Comparison of ENCODE assay signal across 14 cellular contexts in the genomic region with DNA sequence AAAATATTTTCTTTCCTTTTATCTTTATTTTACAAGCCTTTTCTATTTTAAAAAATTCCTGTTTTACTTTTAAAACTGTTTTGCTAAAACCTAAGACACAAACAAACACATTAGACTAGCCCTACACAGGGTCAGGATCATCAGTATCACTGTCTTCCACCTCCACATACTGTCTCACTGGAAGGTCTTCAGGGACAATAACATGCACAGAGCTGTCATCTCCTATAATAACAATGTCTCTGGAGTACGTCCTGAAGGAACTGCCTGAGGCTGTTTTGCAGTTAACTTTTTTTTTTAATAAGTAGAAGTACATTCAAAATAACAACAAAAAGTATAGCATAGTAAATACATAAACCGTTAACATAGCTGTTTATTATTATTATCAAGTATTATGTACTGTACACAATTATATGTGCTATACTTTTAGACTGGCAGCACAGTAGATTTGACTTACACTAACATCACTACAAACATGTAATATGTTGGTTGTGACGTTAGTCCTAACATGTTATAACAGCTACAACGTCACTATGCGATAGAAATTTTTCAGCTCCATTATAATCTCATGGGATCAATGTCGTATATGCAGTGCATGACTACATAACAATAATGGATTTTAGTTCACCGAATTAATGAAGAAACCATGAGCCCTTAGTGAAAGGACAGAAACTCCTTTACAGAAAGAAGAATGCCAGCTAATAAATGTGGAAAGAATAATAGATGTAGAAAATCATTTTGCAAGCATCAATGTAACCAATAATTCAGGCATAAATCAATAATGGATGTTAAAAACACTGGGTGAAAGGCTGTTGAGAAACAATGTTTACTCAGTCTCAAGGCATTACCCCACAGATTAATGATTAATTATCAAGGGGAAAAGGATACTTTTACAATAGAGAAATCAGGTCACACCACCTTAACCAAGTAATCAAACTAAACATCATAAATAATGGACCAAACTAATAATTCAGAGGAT. TPM values are rescaled to one million over a fixed set of nuclear protein-coding genes. Genes with fewer than 3 reads are reported as not detected.
DNase-seq lines count a peak whose midpoint lies in the region; ATAC-seq, FAIRE-seq and TF ChIP-seq lines count a peak whose summit lies in the region.
"Had no signal": no experiment of that assay in that cellular context is flagged by ENCODE, and none has a peak within 500 bp of the region (broad histone marks: within the 10 kb centered on the region; RNA-seq: fewer than 3 reads in every experiment).

No MANE protein-coding gene starts in this region.

- H3K27me3 ChIP-seq in CD4-positive, alpha-beta memory T cell (ENCODE audit: insufficient read depth, low read length), result no peaks in the 10 kb centered on the region
- no peaks in the 10 kb centered on the region for H3K27me3 ChIP-seq in brain microvascular endothelial cell (replicated peaks)

- H3K4me3 ChIP-seq in CD4-positive, alpha-beta memory T cell (ENCODE audit: low read length in 2 of 2), result no peak overlapping the region
- H3K4me3 ChIP-seq in brain microvascular endothelial cell (ENCODE audit: low read depth, low read length), result no peak overlapping the region
- H3K4me3 ChIP-seq: GM23338 had no signal

- peak overlapping the region in 1 of 8 donors; percentile 37 for H3K4me3 Mint-ChIP-seq in CD4-positive, alpha-beta memory T cell
- H3K4me3 Mint-ChIP-seq in natural killer cell treated with Interleukin-12 subunit alpha and Interleukin-12 subunit beta and Interleukin-15 and Interleukin-18, amount 100 ng/mL, for 72 hours, result peak overlapping the region; percentile 61
- H3K4me3 Mint-ChIP-seq: dendritic cell treated with granulocyte-macrophage colony-stimulating factor and Interleukin-4, amounts not matched to agents 40 ng/mL and 50 ng/mL, for 4 days; GM23338 had no signal

- no peak overlapping the region for H3K27ac ChIP-seq in CD4-positive, alpha-beta memory T cell (ENCODE audit: low read depth, low read length)
- peak overlapping the region; percentile 82 for H3K27ac ChIP-seq in brain microvascular endothelial cell

- H3K4me1 ChIP-seq in CD4-positive, alpha-beta memory T cell (ENCODE audit: insufficient read depth, low read length), result peaks cover 40% of the 10 kb centered on the region

- H3K9me3 ChIP-seq in CD4-positive, alpha-beta memory T cell (ENCODE audit: control insufficient read depth in 1 of 2, low read length in 2 of 2), result no peaks in the 10 kb centered on the region

- TF ChIP-seq CTCF in brain microvascular endothelial cell (IDR thresholded peaks at IDR 0.05; ENCODE audit: low read depth, low read length, missing control alignments), result no peak

- in situ Hi-C loops in brain microvascular endothelial cell (cut with HindIII; ENCODE audit: low pct_ligation_motif_present, low sequenced_read_pairs), result no loop called here
- in situ Hi-C loops in G401 (cut with HindIII; ENCODE audit: low sequenced_read_pairs), result no loop called here

- CTCF ChIA-PET in CD4-positive, alpha-beta memory T cell (lab: Charles Lee; ENCODE audit: partially characterized antibody), result interaction anchor here (1.3 kb wide), 1 partner anchor 13 kb away, joined by 11 read pairs; no protein-coding TSS in a partner anchor

- peaks cover 8 to 14% of the 10 kb centered on the region in 2 donors for H3K36me3 Mint-ChIP-seq in CD4-positive, alpha-beta memory T cell
- H3K36me3 Mint-ChIP-seq in natural killer cell treated with Interleukin-12 subunit alpha and Interleukin-12 subunit beta and Interleukin-15 and Interleukin-18, amount 100 ng/mL, for 72 hours, result peaks cover under 1% of the 10 kb centered on the region

- no peaks in the 10 kb centered on the region for H3K36me3 ChIP-seq in CD4-positive, alpha-beta memory T cell (ENCODE audit: insufficient read depth, low read length)
- H3K36me3 ChIP-seq in brain microvascular endothelial cell (replicated peaks), result no peaks in the 10 kb centered on the region

- no peak for DNase-seq in CD4-positive, alpha-beta memory T cell
- DNase-seq in GM12892 (ENCODE audit: insufficient read length), result no peak
- DNase-seq in brain microvascular endothelial cell, result no peak
- no peak for DNase-seq in natural killer cell treated with Interleukin-12 subunit alpha and Interleukin-12 subunit beta and Interleukin-15 and Interleukin-18, amount 100 ng/mL, for 72 hours (ENCODE audit: low spot score)
- no peak for DNase-seq in hepatic stellate cell (ENCODE audit: low spot score)
- DNase-seq in G401 (ENCODE audit: low spot score), result no peak
- no peak for DNase-seq in D341Med (ENCODE audit: low spot score)
- DNase-seq: activated CD4-positive, alpha-beta T cell treated with anti-CD3 and anti-CD28 coated beads, Interleukin-2, amount 50 U/mL, for 48 hours; NCI-H2227 treated with DMSO at 0.1 percent for 48 hours; substantia nigra had no signal

- no peaks in the 10 kb centered on the region for H3K9me3 Mint-ChIP-seq in CD4-positive, alpha-beta memory T cell
- no peaks in the 10 kb centered on the region for H3K9me3 Mint-ChIP-seq in natural killer cell treated with Interleukin-12 subunit alpha and Interleukin-12 subunit beta and Interleukin-15 and Interleukin-18, amount 100 ng/mL, for 72 hours
- H3K9me3 Mint-ChIP-seq: dendritic cell treated with granulocyte-macrophage colony-stimulating factor and Interleukin-4, amounts not matched to agents 40 ng/mL and 50 ng/mL, for 4 days; GM23338 had no signal

- H3K27me3 Mint-ChIP-seq in CD4-positive, alpha-beta memory T cell, result no peaks in the 10 kb centered on the region
- no peaks in the 10 kb centered on the region for H3K27me3 Mint-ChIP-seq in natural killer cell treated with Interleukin-12 subunit alpha and Interleukin-12 subunit beta and Interleukin-15 and Interleukin-18, amount 100 ng/mL, for 72 hours
- H3K27me3 Mint-ChIP-seq: dendritic cell treated with granulocyte-macrophage colony-stimulating factor and Interleukin-4, amounts not matched to agents 40 ng/mL and 50 ng/mL, for 4 days had no signal

- ATAC-seq in natural killer cell treated with Interleukin-12 subunit alpha and Interleukin-12 subunit beta and Interleukin-15 and Interleukin-18, amount 100 ng/mL, for 72 hours, result no peak
- ATAC-seq in HG03342 (IDR thresholded peaks at IDR 0.05; ENCODE audit: unreplicated experiment), result no peak
- ATAC-seq: GM23338, sciatic nerve had no signal

- FAIRE-seq in GM12892 (lab: Jason Lieb, UNC), result peak; percentile 92

- peak overlapping the region in 6 of 7 donors; percentile 29 to 64 (median 40) for H3K27ac Mint-ChIP-seq in CD4-positive, alpha-beta memory T cell
- peak overlapping the region; percentile 74 to 91 for H3K27ac Mint-ChIP-seq in natural killer cell treated with Interleukin-12 subunit alpha and Interleukin-12 subunit beta and Interleukin-15 and Interleukin-18, amount 100 ng/mL, for 72 hours
- H3K27ac Mint-ChIP-seq: dendritic cell treated with granulocyte-macrophage colony-stimulating factor and Interleukin-4, amounts not matched to agents 40 ng/mL and 50 ng/mL, for 4 days; GM23338 had no signal

- POLR2A ChIA-PET in CD4-positive, alpha-beta memory T cell (lab: Charles Lee; ENCODE audit: partially characterized antibody), result no interaction called here

- TF ChIP-seq POLR2A in GM12892 (IDR thresholded peaks at IDR 0.05; ENCODE audit: low read depth, low read length), result no peak

- H3K4me1 Mint-ChIP-seq in CD4-positive, alpha-beta memory T cell, result peaks cover 29 to 54% (median 37%) of the 10 kb centered on the region in 4 donors
- H3K4me1 Mint-ChIP-seq in natural killer cell treated with Interleukin-12 subunit alpha and Interleukin-12 subunit beta and Interleukin-15 and Interleukin-18, amount 100 ng/mL, for 72 hours (ENCODE audit: low read depth in 2 of 2), result peaks cover 40 to 58% of the 10 kb centered on the region in 2 donors
- H3K4me1 Mint-ChIP-seq: GM23338 had no signal

- intact Hi-C loops in CD4-positive, alpha-beta memory T cell (cut with micrococcal nuclease), result no loop called here

RNA-seq across cellular contexts. Expression of a gene that starts 49.2 kb away (rescaled TPM):
- 100 to 1,000 TPM; 138 to 148 TPM for total RNA-seq in CD4-positive, alpha-beta memory T cell
- polyA plus RNA-seq in CD4-positive, alpha-beta memory T cell, result 10 to 100 TPM; 36.2 to 47.9 TPM
- 61.2 TPM for polyA plus RNA-seq in GM12892 (2012; ENCODE audit: missing spikeins)
- total RNA-seq in natural killer cell treated with Interleukin-12 subunit alpha and Interleukin-12 subunit beta and Interleukin-15 and Interleukin-18, amount 100 ng/mL, for 72 hours, result 10 to 100 TPM; 70.9 to 74.1 TPM
- total RNA-seq in G401 (2014; rRNA removed; shearing (Covaris generic)), result 45.2 and 59.5 TPM in 2 replicates
